Comparison of ENCODE assay signal across 22 cellular contexts in the genomic region with DNA sequence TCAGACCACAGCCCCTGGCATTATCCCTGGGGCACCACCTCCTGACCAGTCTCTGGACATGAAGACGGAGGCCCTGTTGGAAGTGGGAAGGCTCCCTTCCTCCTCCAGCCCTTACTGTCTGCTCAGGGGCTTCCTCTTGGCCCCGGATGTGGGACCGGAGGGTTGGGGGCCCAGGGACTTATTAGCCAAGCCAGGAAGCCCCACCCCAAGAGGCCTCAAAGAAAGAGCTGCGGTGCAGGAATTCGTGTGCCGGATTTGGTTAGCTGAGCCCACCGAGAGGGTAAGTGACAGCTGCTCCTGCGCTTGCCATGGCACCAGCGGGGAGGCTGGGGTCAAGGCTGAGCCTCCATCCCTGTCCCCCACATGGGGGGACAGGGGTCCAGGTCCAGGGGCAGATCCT. TPM values are rescaled to one million over a fixed set of nuclear protein-coding genes. Genes with fewer than 3 reads are reported as not detected.
DNase-seq lines count a peak whose midpoint lies in the region; ATAC-seq lines count a peak whose summit lies in the region.
"Had no signal": no experiment of that assay in that cellular context is flagged by ENCODE, and none has a peak within 500 bp of the region (broad histone marks: within the 10 kb centered on the region; RNA-seq: fewer than 3 reads in every experiment).

A gene with protein sequence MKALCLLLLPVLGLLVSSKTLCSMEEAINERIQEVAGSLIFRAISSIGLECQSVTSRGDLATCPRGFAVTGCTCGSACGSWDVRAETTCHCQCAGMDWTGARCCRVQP (plus strand): TSS at position 208 of the 400 bp plus-strand sequence. CDS start 278 bp downstream, outside the sequence.

- no peak within 1 kb of the TSS for H3K27ac Mint-ChIP-seq in CD4-positive, alpha-beta memory T cell
- H3K27ac Mint-ChIP-seq in dendritic cell treated with granulocyte-macrophage colony-stimulating factor and Interleukin-4, amounts not matched to agents 40 ng/mL and 50 ng/mL, for 4 days, result peak within 1 kb of the TSS; percentile 55
- H3K27ac Mint-ChIP-seq in naive thymus-derived CD4-positive, alpha-beta T cell, result no peak within 1 kb of the TSS
- H3K27ac Mint-ChIP-seq: activated T-helper 1 cell treated with anti-CD3 and anti-CD28 coated beads, Interleukin-12 subunit alpha, Interleukin-12 subunit beta, Interleukin-2, Interleukin-4 antibody, amounts not matched to agents 30 ng/mL and 10 ng/mL and 1 ng/mL, durations not matched to agents 14 hours and 24 hours and 36 hours had no signal

- CTCF ChIA-PET in CD4-positive, alpha-beta memory T cell (lab: Charles Lee; ENCODE audit: partially characterized antibody), result interaction anchor here (0.8 to 3.0 kb wide), 4 partner anchors 12 to 17 kb away, joined by 3 to 14 read pairs (median 7); a partner anchor contains a TSS
- CTCF ChIA-PET in naive thymus-derived CD4-positive, alpha-beta T cell (lab: Charles Lee), result no interaction called here

- H3K4me3 Mint-ChIP-seq in CD4-positive, alpha-beta memory T cell, result peak within 1 kb of the TSS in 5 of 8 donors; percentile 9 to 66 (median 21)
- H3K4me3 Mint-ChIP-seq in dendritic cell treated with granulocyte-macrophage colony-stimulating factor and Interleukin-4, amounts not matched to agents 40 ng/mL and 50 ng/mL, for 4 days, result peak within 1 kb of the TSS; percentile 52
- H3K4me3 Mint-ChIP-seq in naive thymus-derived CD4-positive, alpha-beta T cell, result peak within 1 kb of the TSS in 7 of 10 donors; percentile 1 to 76 (median 42)

- no peak for DNase-seq in CD4-positive, alpha-beta memory T cell
- no peak for DNase-seq in naive thymus-derived CD4-positive, alpha-beta T cell
- DNase-seq in EL, result no peak
- no peak for DNase-seq in hepatic stellate cell (ENCODE audit: low spot score)
- DNase-seq in globus pallidus (ENCODE audit: low spot score), result no peak
- no peak for DNase-seq in hippocampal formation (lab: John Stamatoyannopoulos, UW)
- DNase-seq: DMS53; mesenchymal stem cell; NCI-H2029 treated with DMSO at 0.1 percent for 48 hours; NCI-H69; right lobe of liver; stimulated activated CD4-positive, alpha-beta T cell treated with anti-CD3 and anti-CD28 coated beads, Interleukin-1b, Interleukin-23, amount 100 ng/mL, for 48 hours; substantia nigra had no signal

- no peak within 1 kb of the TSS for H3K27ac ChIP-seq in CD4-positive, alpha-beta memory T cell (ENCODE audit: low read depth, low read length)
- no peak within 1 kb of the TSS for H3K27ac ChIP-seq in HUES48 (ENCODE audit: low read depth, low read length)
- H3K27ac ChIP-seq in naive thymus-derived CD4-positive, alpha-beta T cell (ENCODE audit: low read depth, low read length), result no peak within 1 kb of the TSS
- H3K27ac ChIP-seq: right lobe of liver had no signal

- no peak for ATAC-seq in naive thymus-derived CD4-positive, alpha-beta T cell
- ATAC-seq: HCT116, SK-N-SH treated with all-trans-retinoic acid at 6 μM for 48 hours had no signal

- H3K9me3 Mint-ChIP-seq in CD4-positive, alpha-beta memory T cell, result peaks cover 0 to under 1% (median 0%) of the 10 kb centered on the region in 8 donors
- peaks cover 5% of the 10 kb centered on the region for H3K9me3 Mint-ChIP-seq in dendritic cell treated with granulocyte-macrophage colony-stimulating factor and Interleukin-4, amounts not matched to agents 40 ng/mL and 50 ng/mL, for 4 days
- H3K9me3 Mint-ChIP-seq in naive thymus-derived CD4-positive, alpha-beta T cell, result no peaks in the 10 kb centered on the region
- H3K9me3 Mint-ChIP-seq: activated T-helper 1 cell treated with anti-CD3 and anti-CD28 coated beads, Interleukin-12 subunit alpha, Interleukin-12 subunit beta, Interleukin-2, Interleukin-4 antibody, amounts not matched to agents 30 ng/mL and 10 ng/mL and 1 ng/mL, durations not matched to agents 14 hours and 24 hours and 36 hours had no signal

- peaks cover 17 to 24% of the 10 kb centered on the region in 2 donors for H3K27me3 Mint-ChIP-seq in CD4-positive, alpha-beta memory T cell
- H3K27me3 Mint-ChIP-seq in dendritic cell treated with granulocyte-macrophage colony-stimulating factor and Interleukin-4, amounts not matched to agents 40 ng/mL and 50 ng/mL, for 4 days, result peaks cover 8% of the 10 kb centered on the region
- peaks cover 17 to 37% (median 21%) of the 10 kb centered on the region in 5 donors for H3K27me3 Mint-ChIP-seq in naive thymus-derived CD4-positive, alpha-beta T cell

- POLR2A ChIA-PET in CD4-positive, alpha-beta memory T cell (lab: Charles Lee; ENCODE audit: partially characterized antibody), result interaction anchor here (1.4 to 2.6 kb wide), 3 partner anchors 12 to 32 kb away, joined by 4 to 9 read pairs (median 5); a partner anchor contains a TSS
- POLR2A ChIA-PET in naive thymus-derived CD4-positive, alpha-beta T cell (lab: Charles Lee), result no interaction called here

- no peaks in the 10 kb centered on the region for H3K36me3 Mint-ChIP-seq in CD4-positive, alpha-beta memory T cell
- peaks cover 2% of the 10 kb centered on the region for H3K36me3 Mint-ChIP-seq in dendritic cell treated with granulocyte-macrophage colony-stimulating factor and Interleukin-4, amounts not matched to agents 40 ng/mL and 50 ng/mL, for 4 days (ENCODE audit: low read depth)
- H3K36me3 Mint-ChIP-seq in naive thymus-derived CD4-positive, alpha-beta T cell, result no peaks in the 10 kb centered on the region

- no peak within 1 kb of the TSS for H3K4me3 ChIP-seq in CD4-positive, alpha-beta memory T cell (ENCODE audit: low read length in 2 of 2)
- H3K4me3 ChIP-seq in HUES48 (ENCODE audit: low read depth, low read length), result peak within 1 kb of the TSS; percentile 50
- H3K4me3 ChIP-seq in naive thymus-derived CD4-positive, alpha-beta T cell (ENCODE audit: low read length), result no peak within 1 kb of the TSS
- H3K4me3 ChIP-seq: right lobe of liver had no signal

- peaks cover 8% of the 10 kb centered on the region for H3K4me1 ChIP-seq in CD4-positive, alpha-beta memory T cell (ENCODE audit: insufficient read depth, low read length)
- peaks cover 4% of the 10 kb centered on the region; the same call in 1 of the 2 replicates for H3K4me1 ChIP-seq in HUES48 (ENCODE audit: control insufficient read depth, insufficient read depth, low read length)
- H3K4me1 ChIP-seq in naive thymus-derived CD4-positive, alpha-beta T cell (ENCODE audit: control insufficient read depth in 2 of 2, insufficient read depth in 2 of 2, low read length in 2 of 2), result no peaks in the 10 kb centered on the region
- H3K4me1 ChIP-seq: right lobe of liver had no signal

- peaks cover 5% of the 10 kb centered on the region for H3K27me3 ChIP-seq in CD4-positive, alpha-beta memory T cell (ENCODE audit: insufficient read depth, low read length)
- peaks cover 35% of the 10 kb centered on the region for H3K27me3 ChIP-seq in HUES48 (ENCODE audit: control insufficient read depth, insufficient read depth, low read length)
- H3K27me3 ChIP-seq in naive thymus-derived CD4-positive, alpha-beta T cell (ENCODE audit: control insufficient read depth in 2 of 2, insufficient read depth in 2 of 2, low read length in 2 of 2), result no peaks in the 10 kb centered on the region
- H3K27me3 ChIP-seq: right lobe of liver had no signal

- peaks cover 2 to 13% (median 8%) of the 10 kb centered on the region in 4 donors for H3K4me1 Mint-ChIP-seq in CD4-positive, alpha-beta memory T cell
- peaks cover 34% of the 10 kb centered on the region for H3K4me1 Mint-ChIP-seq in dendritic cell treated with granulocyte-macrophage colony-stimulating factor and Interleukin-4, amounts not matched to agents 40 ng/mL and 50 ng/mL, for 4 days (ENCODE audit: low read depth)
- peaks cover 5 to 13% (median 9%) of the 10 kb centered on the region in 7 donors for H3K4me1 Mint-ChIP-seq in naive thymus-derived CD4-positive, alpha-beta T cell

- H3K9ac ChIP-seq in HUES48 (ENCODE audit: low read depth, low read length), result no peak within 1 kb of the TSS

- H3K9me3 ChIP-seq in CD4-positive, alpha-beta memory T cell (ENCODE audit: control insufficient read depth in 1 of 2, low read length in 2 of 2), result no peaks in the 10 kb centered on the region
- H3K9me3 ChIP-seq in HUES48 (ENCODE audit: control insufficient read depth, insufficient read depth, low read length), result no peaks in the 10 kb centered on the region
- no peaks in the 10 kb centered on the region for H3K9me3 ChIP-seq in naive thymus-derived CD4-positive, alpha-beta T cell (ENCODE audit: control insufficient read depth in 2 of 3, low read length in 3 of 3)
- H3K9me3 ChIP-seq: right lobe of liver had no signal

- H3K36me3 ChIP-seq in CD4-positive, alpha-beta memory T cell (ENCODE audit: insufficient read depth, low read length), result no peaks in the 10 kb centered on the region
- no peaks in the 10 kb centered on the region for H3K36me3 ChIP-seq in HUES48 (ENCODE audit: control insufficient read depth, insufficient read depth, low read length)
- H3K36me3 ChIP-seq in naive thymus-derived CD4-positive, alpha-beta T cell (ENCODE audit: control insufficient read depth in 2 of 3, insufficient read depth in 3 of 3, low read length in 3 of 3), result no peaks in the 10 kb centered on the region
- H3K36me3 ChIP-seq: right lobe of liver had no signal

- intact Hi-C loops in CD4-positive, alpha-beta memory T cell (cut with micrococcal nuclease), result no loop called here
- intact Hi-C loops in dendritic cell treated with granulocyte-macrophage colony-stimulating factor and Interleukin-4, amounts not matched to agents 40 ng/mL and 50 ng/mL, for 4 days (cut with micrococcal nuclease), result no loop called here
- intact Hi-C loops in naive thymus-derived CD4-positive, alpha-beta T cell (cut with micrococcal nuclease), result no loop called here

RNA-seq across cellular contexts. Expression of the gene that starts here (rescaled TPM):
- not detected for total RNA-seq in CD4-positive, alpha-beta memory T cell
- polyA plus RNA-seq in CD4-positive, alpha-beta memory T cell, result under 1 TPM; 0.48 to 0.94 TPM
- 1 to 10 TPM in 1 of 5 experiments, not detected in 4; 3.4 TPM for total RNA-seq in naive thymus-derived CD4-positive, alpha-beta T cell
- polyA plus RNA-seq in naive thymus-derived CD4-positive, alpha-beta T cell, result not detected
- total RNA-seq: activated T-helper 1 cell treated with anti-CD3 and anti-CD28 coated beads, Interleukin-12 subunit alpha, Interleukin-12 subunit beta, Interleukin-2, Interleukin-4 antibody, amounts not matched to agents 30 ng/mL and 10 ng/mL and 1 ng/mL, durations not matched to agents 14 hours and 24 hours and 36 hours; chondrocyte; fibroblast of villous mesenchyme; HepG2 had no signal
- polyA plus RNA-seq: BJ, HepG2 had no signal
